8 cellular contexts compared by ENCODE assay signal in the genomic region with DNA sequence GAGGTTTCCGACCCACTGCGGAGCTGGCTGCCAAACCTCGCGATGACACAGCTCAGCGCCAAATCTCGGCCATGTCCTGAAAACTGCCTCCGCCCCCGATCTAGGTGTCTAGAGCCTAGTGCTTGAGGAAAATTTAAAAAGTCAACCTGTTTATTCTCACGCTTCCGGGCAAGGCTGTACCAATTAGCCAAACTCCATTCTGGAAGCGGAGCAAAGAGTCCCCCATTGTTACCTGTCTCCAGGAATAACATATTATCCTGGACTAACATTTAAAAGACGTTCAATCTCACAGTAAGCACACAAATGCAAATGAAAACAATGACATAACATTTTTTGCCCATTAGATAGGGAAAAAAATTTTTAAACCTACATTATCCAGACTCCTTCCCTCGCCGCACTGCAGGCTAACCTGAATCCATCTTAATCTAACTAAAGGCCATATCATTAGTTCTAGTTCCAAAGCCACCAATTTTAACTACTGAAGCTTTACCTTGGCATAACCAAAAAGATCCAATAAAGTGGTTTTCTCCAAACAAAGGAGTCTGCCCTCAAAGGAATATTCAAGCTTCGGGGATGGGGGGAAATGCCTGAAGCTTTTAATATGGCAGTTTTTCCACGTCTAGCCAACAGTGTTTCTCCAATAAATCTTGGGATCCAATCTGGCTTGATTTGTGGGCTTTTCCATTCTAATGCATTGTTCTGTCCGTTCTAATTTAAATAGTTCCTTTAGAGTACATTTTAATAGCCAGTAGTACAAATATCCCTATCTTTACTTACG. TPM values are rescaled to one million over a fixed set of nuclear protein-coding genes. Genes with fewer than 3 reads are reported as not detected.
DNase-seq lines count a peak whose midpoint lies in the region; ATAC-seq and TF ChIP-seq lines count a peak whose summit lies in the region.

No MANE protein-coding gene starts in this region.

- no peaks in the 10 kb centered on the region for H3K27me3 Mint-ChIP-seq in activated naive CD4-positive, alpha-beta T cell treated with anti-CD3 and anti-CD28 coated beads for 36 hours (ENCODE audit: low read depth)
- no peaks in the 10 kb centered on the region for H3K27me3 Mint-ChIP-seq in naive thymus-derived CD8-positive, alpha-beta T cell

- POLR2A ChIA-PET in naive thymus-derived CD8-positive, alpha-beta T cell (lab: Charles Lee) = interaction anchor here (0.6 to 2.5 kb wide), 10 partner anchors 10 to 846 kb away, joined by 3 to 27 read pairs (median 6); partner anchors contain the start of genes GNL3L, PHF8 and TSPYL2

- no peaks in the 10 kb centered on the region for H3K9me3 Mint-ChIP-seq in activated naive CD4-positive, alpha-beta T cell treated with anti-CD3 and anti-CD28 coated beads for 36 hours
- peaks cover 0 to 6% (median 0%) of the 10 kb centered on the region in 9 donors for H3K9me3 Mint-ChIP-seq in naive thymus-derived CD8-positive, alpha-beta T cell

- peak overlapping the region; percentile 94 for H3K27ac Mint-ChIP-seq in activated naive CD4-positive, alpha-beta T cell treated with anti-CD3 and anti-CD28 coated beads for 36 hours
- peak overlapping the region; percentile 95 to 100 (median 97) for H3K27ac Mint-ChIP-seq in naive thymus-derived CD8-positive, alpha-beta T cell

- no peak for ATAC-seq in naive thymus-derived CD8-positive, alpha-beta T cell
- no peak for ATAC-seq in HG03469 (IDR thresholded peaks at IDR 0.05; ENCODE audit: unreplicated experiment)

- no peak for DNase-seq in activated naive CD4-positive, alpha-beta T cell treated with anti-CD3 and anti-CD28 coated beads for 36 hours
- DNase-seq in activated naive CD4-positive, alpha-beta T cell treated with Interleukin-2 at 50 U/mL for 16 hours = no peak
- peak; percentile 30 for DNase-seq in NCI-H1694 treated with DMSO at 0.1 percent for 48 hours (lab: John Stamatoyannopoulos, UW)
- no peak for DNase-seq in choroid plexus epithelial cell (ENCODE audit: low read depth)
- no peak for DNase-seq in naive thymus-derived CD8-positive, alpha-beta T cell
- no peak for DNase-seq in GF-D8 (lab: John Stamatoyannopoulos, UW)
- no peak for DNase-seq in NCI-H1930 (lab: John Stamatoyannopoulos, UW)

- intact Hi-C loops in activated naive CD4-positive, alpha-beta T cell treated with anti-CD3 and anti-CD28 coated beads for 36 hours (cut with micrococcal nuclease) = loop anchor here (1.0 to 5.0 kb wide), 9 partner anchors 30 to 1478 kb away; partner anchors contain the start of genes FAM120C, PHF8, RIBC1 and SMC1A

- peak overlapping the region; percentile 92 for H3K4me3 Mint-ChIP-seq in activated naive CD4-positive, alpha-beta T cell treated with anti-CD3 and anti-CD28 coated beads for 36 hours
- H3K4me3 Mint-ChIP-seq in naive thymus-derived CD8-positive, alpha-beta T cell = peak overlapping the region; percentile 81 to 95 (median 93)

- TF ChIP-seq CTCF in choroid plexus epithelial cell (conservative IDR thresholded peaks at IDR 0.05; ENCODE audit: low read depth, low read length) = no peak

- H3K4me1 Mint-ChIP-seq in activated naive CD4-positive, alpha-beta T cell treated with anti-CD3 and anti-CD28 coated beads for 36 hours (ENCODE audit: low read depth) = peaks cover 21% of the 10 kb centered on the region
- H3K4me1 Mint-ChIP-seq in naive thymus-derived CD8-positive, alpha-beta T cell = peaks cover 14 to 45% (median 42%) of the 10 kb centered on the region in 4 donors

- H3K4me3 ChIP-seq in choroid plexus epithelial cell (ENCODE audit: low read depth, low read length) = peak overlapping the region; percentile 71

- CTCF ChIA-PET in activated naive CD4-positive, alpha-beta T cell treated with anti-CD3 and anti-CD28 coated beads for 36 hours (lab: Charles Lee) = interaction anchor here (0.6 to 1.9 kb wide), 3 partner anchors 30 to 147 kb away, joined by 3 to 8 read pairs (median 3); no protein-coding TSS in a partner anchor

- H3K36me3 Mint-ChIP-seq in activated naive CD4-positive, alpha-beta T cell treated with anti-CD3 and anti-CD28 coated beads for 36 hours (ENCODE audit: low read depth) = peaks cover 42% of the 10 kb centered on the region
- peaks cover 0 to 17% (median 2%) of the 10 kb centered on the region in 3 donors for H3K36me3 Mint-ChIP-seq in naive thymus-derived CD8-positive, alpha-beta T cell

RNA-seq across cellular contexts. Expression of gene HUWE1, which starts 1.9 kb away (rescaled TPM):
- total RNA-seq in activated naive CD4-positive, alpha-beta T cell treated with anti-CD3 and anti-CD28 coated beads for 36 hours = 100 to 1,000 TPM; 596 to 603 TPM
- 100 to 1,000 TPM; 178 to 189 TPM for total RNA-seq in naive thymus-derived CD8-positive, alpha-beta T cell
- polyA plus RNA-seq in naive thymus-derived CD8-positive, alpha-beta T cell = 10 to 100 TPM in 2 of 3 donors, 1 to 10 TPM in 1; 8.0 to 16.3 (median 12.0) TPM
